In the genomic region with DNA sequence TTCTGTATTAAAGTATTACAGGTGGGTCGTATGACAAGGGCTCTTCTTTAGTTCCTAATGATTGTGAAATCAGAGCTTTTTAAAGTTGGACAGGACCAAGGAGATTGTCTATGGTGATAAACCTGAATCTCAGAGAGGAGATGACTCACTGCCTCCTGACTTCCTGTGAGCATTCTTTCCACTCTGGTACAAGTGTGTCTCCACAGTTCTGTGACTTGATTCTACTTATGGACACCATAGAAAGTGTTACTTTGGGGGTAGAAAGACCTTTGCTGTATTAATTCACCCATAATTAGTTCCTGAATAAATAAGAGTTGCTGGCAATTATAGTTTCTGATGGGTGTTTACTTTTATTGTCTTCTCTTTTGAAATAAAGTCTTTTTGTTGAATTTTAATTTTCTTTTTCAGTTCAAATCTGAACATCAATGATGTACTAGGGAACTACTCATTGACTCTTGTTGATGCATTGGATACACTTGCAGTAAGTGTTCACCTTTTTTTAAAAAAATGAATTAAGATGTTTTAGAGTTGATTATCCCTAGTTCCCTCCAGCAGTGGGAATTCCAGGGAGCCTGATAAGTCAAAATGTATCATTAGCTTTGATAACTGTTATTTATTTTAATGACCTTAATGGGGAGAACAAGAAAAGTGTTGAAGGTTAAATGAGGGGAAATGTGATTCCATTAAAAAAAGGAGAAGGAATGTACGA, we compare ENCODE assay signal across 1 cellular context.
TF ChIP-seq lines count a peak whose summit lies in the region.

No MANE protein-coding gene starts in this region.

TF ChIP-seq in IMR-90, 13 proteins besides CTCF, POLR2A, EP300 and RAD21 (continued from another document):
- TF ChIP-seq, protein P1, sequence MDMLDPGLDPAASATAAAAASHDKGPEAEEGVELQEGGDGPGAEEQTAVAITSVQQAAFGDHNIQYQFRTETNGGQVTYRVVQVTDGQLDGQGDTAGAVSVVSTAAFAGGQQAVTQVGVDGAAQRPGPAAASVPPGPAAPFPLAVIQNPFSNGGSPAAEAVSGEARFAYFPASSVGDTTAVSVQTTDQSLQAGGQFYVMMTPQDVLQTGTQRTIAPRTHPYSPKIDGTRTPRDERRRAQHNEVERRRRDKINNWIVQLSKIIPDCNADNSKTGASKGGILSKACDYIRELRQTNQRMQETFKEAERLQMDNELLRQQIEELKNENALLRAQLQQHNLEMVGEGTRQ (IDR thresholded peaks at IDR 0.05; ENCODE audit: low read depth, low read length), result no peak
- TF ChIP-seq FOS (IDR thresholded peaks at IDR 0.05; ENCODE audit: low read depth, low read length), result peak; percentile 73
TF ChIP-seq in IMR-90: peak in this region for 3.
